ENCODE assay signal across 17 cellular contexts in genomic region chr1:162983671-162984425, GRCh38.
"Had no signal": no experiment of that assay in that cellular context is flagged by ENCODE, and none has a peak within 500 bp of the region (broad histone marks: within the 10 kb centered on the region; RNA-seq: fewer than 3 reads in every experiment).

No MANE protein-coding gene starts in this region.

- DNase-seq: activated naive CD4-positive, alpha-beta T cell treated with anti-CD3 and anti-CD28 coated beads, Interleukin-2, amount 50 U/mL, for 16 hours; caudate nucleus; colonic mucosa; foreskin melanocyte; head of caudate nucleus; left colon; midbrain; pancreas; stimulated activated CD4-positive, alpha-beta T cell treated with anti-CD3 and anti-CD28 coated beads, Interleukin-15, amount 100 ng/mL, for 24 hours; stimulated activated CD4-positive, alpha-beta T cell treated with anti-CD3 and anti-CD28 coated beads, Interleukin-4, amount 100 ng/mL, for 1 hour; stimulated activated naive B cell treated with anti-CD40 and anti-IgM and Interleukin-4, amounts not matched to agents 10 μg/mL and 1 μg/mL and 100 μg/mL, for 72 hours; T-helper 9 cell; thyroid gland had no signal

- H3K27ac ChIP-seq: colonic mucosa, pancreas, thyroid gland had no signal

- H3K4me3 Mint-ChIP-seq: activated T-helper 17 cell treated with anti-CD3 and anti-CD28 coated beads, Interleukin-2, amount 50 U/mL, for 72 hours; neural crest cell; stimulated activated naive B cell treated with anti-CD40 and anti-IgM and Interleukin-4, amounts not matched to agents 10 μg/mL and 1 μg/mL and 100 μg/mL, for 72 hours had no signal

- H3K36me3 Mint-ChIP-seq: stimulated activated naive B cell treated with anti-CD40 and anti-IgM and Interleukin-4, amounts not matched to agents 10 μg/mL and 1 μg/mL and 100 μg/mL, for 72 hours had no signal

- H3K36me3 ChIP-seq: colonic mucosa, pancreas, thyroid gland had no signal

- H3K4me1 Mint-ChIP-seq: activated T-helper 17 cell treated with anti-CD3 and anti-CD28 coated beads, Interleukin-2, amount 50 U/mL, for 72 hours; neural crest cell; stimulated activated naive B cell treated with anti-CD40 and anti-IgM and Interleukin-4, amounts not matched to agents 10 μg/mL and 1 μg/mL and 100 μg/mL, for 72 hours had no signal

- H3K4me1 ChIP-seq: colonic mucosa, pancreas, thyroid gland had no signal

- H3K27ac Mint-ChIP-seq: activated T-helper 17 cell treated with anti-CD3 and anti-CD28 coated beads, Interleukin-2, amount 50 U/mL, for 72 hours; stimulated activated naive B cell treated with anti-CD40 and anti-IgM and Interleukin-4, amounts not matched to agents 10 μg/mL and 1 μg/mL and 100 μg/mL, for 72 hours had no signal

- H3K27me3 ChIP-seq: colonic mucosa, thyroid gland had no signal

- H3K4me3 ChIP-seq: colonic mucosa, pancreas, thyroid gland had no signal

- H3K9me3 Mint-ChIP-seq: activated T-helper 17 cell treated with anti-CD3 and anti-CD28 coated beads, Interleukin-2, amount 50 U/mL, for 72 hours; neural crest cell; stimulated activated naive B cell treated with anti-CD40 and anti-IgM and Interleukin-4, amounts not matched to agents 10 μg/mL and 1 μg/mL and 100 μg/mL, for 72 hours had no signal

- FAIRE-seq: pancreas, urothelium cell line had no signal

- ATAC-seq: activated CD4-positive, CD25-positive, alpha-beta regulatory T cell treated with anti-CD3 and anti-CD28 coated beads, Interleukin-2, amount 50 U/mL, for 24 hours; activated T-helper 17 cell treated with anti-CD3 and anti-CD28 coated beads, Interleukin-2, amount 50 U/mL, for 72 hours; left colon; pancreas; stimulated activated naive B cell treated with anti-CD40 and anti-IgM and Interleukin-4, amounts not matched to agents 10 μg/mL and 1 μg/mL and 100 μg/mL, for 72 hours had no signal

- H3K9me3 ChIP-seq: colonic mucosa, pancreas, thyroid gland had no signal
